ENCODE assay signal across 19 cellular contexts in genomic region chr4:93855926-93856325, GRCh38. TPM values are rescaled to one million over a fixed set of nuclear protein-coding genes. Genes with fewer than 3 reads are reported as not detected.
DNase-seq lines count a peak whose midpoint lies in the region; ATAC-seq and TF ChIP-seq lines count a peak whose summit lies in the region.
"Had no signal": no experiment of that assay in that cellular context is flagged by ENCODE, and none has a peak within 500 bp of the region (broad histone marks: within the 10 kb centered on the region; RNA-seq: fewer than 3 reads in every experiment).

No MANE protein-coding gene starts in this region.

- H3K9ac ChIP-seq in KMS-11 = no peak overlapping the region
- H3K9ac ChIP-seq: GM23248 had no signal

- no peaks in the 10 kb centered on the region for H3K27me3 ChIP-seq in KMS-11 (ENCODE audit: insufficient read depth, low read depth)

- H2AFZ ChIP-seq in KMS-11 (ENCODE audit: low read depth) = no peak overlapping the region
- H2AFZ ChIP-seq in OCI-LY7 (ENCODE audit: low read length) = no peak overlapping the region
- H2AFZ ChIP-seq: GM23248 had no signal

- no peak for TF ChIP-seq CTCF in KMS-11 (conservative IDR thresholded peaks at IDR 0.05; ENCODE audit: low read depth, low read length)
- TF ChIP-seq CTCF in OCI-LY7 (conservative IDR thresholded peaks at IDR 0.05; ENCODE audit: low read length) = no peak

- H3K4me1 ChIP-seq in KMS-11 (ENCODE audit: low read depth, poor library complexity, severe bottlenecking) (no peaks in the 10 kb centered on the region), OCI-LY7 (ENCODE audit: insufficient read depth, low read length, poor library complexity, severe bottlenecking) (no peaks in the 10 kb centered on the region)

- DNase-seq in OCI-M1 (lab: John Stamatoyannopoulos, UW) = peak; percentile 35
- DNase-seq in OCI-LY7 (ENCODE audit: low spot score) = no peak
- no peak for DNase-seq in activated CD4-positive, alpha-beta T cell treated with anti-CD3 and anti-CD28 coated beads, Interleukin-2, amount 50 U/mL, for 48 hours
- DNase-seq in activated gamma-delta T cell treated with Interleukin-2 at 50 U/mL for 16 hours = no peak
- DNase-seq in GM19240 (ENCODE audit: insufficient read length, low spot score) = no peak
- DNase-seq: C1 segment of cervical spinal cord; CD4-positive, alpha-beta T cell; DMS79; GM23248; H9; IMR-90; KBM-7 had no signal

- H3K9me2 ChIP-seq in OCI-LY7 (ENCODE audit: insufficient read depth, low read length) = no peaks in the 10 kb centered on the region

- no peak overlapping the region for H3K4me3 ChIP-seq in KMS-11 (IDR thresholded peaks at IDR 0.05; ENCODE audit: insufficient read depth, low read depth, low read length)
- no peak overlapping the region for H3K4me3 ChIP-seq in OCI-LY7 (ENCODE audit: low read depth, low read length, poor library complexity, severe bottlenecking)
- H3K4me3 ChIP-seq: GM23248 had no signal

- POLR2A ChIA-PET in OCI-LY7 (lab: Charles Lee) = no interaction called here

- H3K9me3 ChIP-seq in OCI-LY7 (ENCODE audit: low read length) = no peaks in the 10 kb centered on the region

- no peak overlapping the region for H3K27ac ChIP-seq in KMS-11
- H3K27ac ChIP-seq in OCI-LY7 (ENCODE audit: low read depth, low read length, poor library complexity, severe bottlenecking) = no peak overlapping the region
- H3K27ac ChIP-seq: GM23248 had no signal

- H3K4me2 ChIP-seq in KMS-11 (peak overlapping the region; percentile 26; the same call in 1 of the 2 replicates), OCI-LY7 (ENCODE audit: low read length) (no peak overlapping the region)

- intact Hi-C loops in OCI-LY7 (cut with micrococcal nuclease; ENCODE audit: unreplicated experiment) = no loop called here

- CTCF ChIA-PET in OCI-LY7 (lab: Charles Lee; ENCODE audit: unreplicated experiment) = no interaction called here

- H4K20me1 ChIP-seq in KMS-11 (ENCODE audit: insufficient read depth) (no peaks in the 10 kb centered on the region), OCI-LY7 (ENCODE audit: insufficient read depth, low read length) (no peaks in the 10 kb centered on the region)

- peak; percentile 73 for ATAC-seq in GM18870 (IDR thresholded peaks at IDR 0.05; ENCODE audit: unreplicated experiment)
- ATAC-seq in HG02798 (IDR thresholded peaks at IDR 0.05; ENCODE audit: poor library complexity, unreplicated experiment) = peak; percentile 59

- H3K79me2 ChIP-seq in KMS-11 (ENCODE audit: insufficient read depth, low read depth) (no peaks in the 10 kb centered on the region), OCI-LY7 (ENCODE audit: insufficient read depth, low read depth, low read length) (no peaks in the 10 kb centered on the region)

- H3K36me3 ChIP-seq in KMS-11 (ENCODE audit: insufficient read depth) (no peaks in the 10 kb centered on the region), OCI-LY7 (ENCODE audit: insufficient read depth, low read length) (no peaks in the 10 kb centered on the region)

- no TSS peak for BruUV-seq in OCI-LY7 (replicated peaks; lab: Mats Ljungman, UMichigan)

RNA-seq across cellular contexts. Expression of gene ATOH1, which starts 27.4 kb away (rescaled TPM):
- total RNA-seq in OCI-LY7 (2014; rRNA removed; shearing (Covaris generic)) = not detected in 2 replicates
- total RNA-seq in OCI-LY7 (2022) = not detected in 2 replicates
- total RNA-seq: B cell; CD4-positive, alpha-beta T cell; G401; GM23248; H9; IMR-90; LHCN-M2; MCF 10A had no signal
